In genomic region chr14:69571449-69571878, GRCh38 we compare ENCODE assay signal across 12 cellular contexts. TPM values are rescaled to one million over a fixed set of nuclear protein-coding genes. Genes with fewer than 3 reads are reported as not detected.
DNase-seq lines count a peak whose midpoint lies in the region; ATAC-seq, FAIRE-seq and TF ChIP-seq lines count a peak whose summit lies in the region.
"Had no signal": no experiment of that assay in that cellular context is flagged by ENCODE, and none has a peak within 500 bp of the region (broad histone marks: within the 10 kb centered on the region; RNA-seq: fewer than 3 reads in every experiment).

No MANE protein-coding gene starts in this region.

- H3K9me3 Mint-ChIP-seq in naive thymus-derived CD4-positive, alpha-beta T cell: peaks cover 0 to 1% (median 0%) of the 10 kb centered on the region in 11 donors
- H3K9me3 Mint-ChIP-seq: neural crest cell had no signal

- H3K79me2 ChIP-seq in keratinocyte (ENCODE audit: control insufficient read depth, insufficient read depth, low read length): no peaks in the 10 kb centered on the region

- DNase-seq in keratinocyte (ENCODE audit: low read depth, low spot score) (no peak), inferior parietal cortex (ENCODE audit: extremely low spot score) (no peak), T1000 (lab: John Stamatoyannopoulos, UW) (no peak)
- no peak for DNase-seq in naive thymus-derived CD4-positive, alpha-beta T cell
- DNase-seq: NCI-H2107, RPMI8226 had no signal

- no peaks in the 10 kb centered on the region for H4K20me1 ChIP-seq in keratinocyte (ENCODE audit: control insufficient read depth, extremely low read depth, insufficient read depth, low read length)

- CTCF ChIA-PET in naive thymus-derived CD4-positive, alpha-beta T cell (lab: Charles Lee): no interaction called here

- H3K36me3 Mint-ChIP-seq in naive thymus-derived CD4-positive, alpha-beta T cell: no peaks in the 10 kb centered on the region

- H3K4me3 Mint-ChIP-seq in naive thymus-derived CD4-positive, alpha-beta T cell: peak overlapping the region in 5 of 10 donors; percentile 16 to 84 (median 35)

- intact Hi-C loops in naive thymus-derived CD4-positive, alpha-beta T cell (cut with micrococcal nuclease): loop anchor here in 1 of 2 donors (5.0 kb wide), 1 partner anchor 309 kb away; the partner anchor contains the start of gene GALNT16

- TF ChIP-seq CTCF in VCaP (conservative IDR thresholded peaks at IDR 0.05) (no peak), keratinocyte (optimal IDR thresholded peaks at IDR 0.05 in 1 of 3, IDR thresholded peaks at IDR 0.05 in 1 of 3, conservative IDR thresholded peaks at IDR 0.05 in 1 of 3; ENCODE audit: extremely low read depth in 1 of 3, insufficient read depth in 2 of 3, low read length in 3 of 3) (no peak)

- H3K9ac ChIP-seq in ES-I3 (ENCODE audit: low read depth, low read length) (peak overlapping the region; percentile 43), keratinocyte (ENCODE audit: control insufficient read depth, extremely low read depth, insufficient read depth, low read length) (no peak overlapping the region), stomach smooth muscle (ENCODE audit: low read length in 2 of 2) (no peak overlapping the region)

- H3K9me3 ChIP-seq in ES-I3 (ENCODE audit: control insufficient read depth, insufficient read depth, low read length): peaks cover 6% of the 10 kb centered on the region
- H3K9me3 ChIP-seq in keratinocyte (ENCODE audit: control insufficient read depth, low read depth, low read length): no peaks in the 10 kb centered on the region
- no peaks in the 10 kb centered on the region for H3K9me3 ChIP-seq in stomach smooth muscle (ENCODE audit: control insufficient read depth in 2 of 2, low read length in 2 of 2)
- no peaks in the 10 kb centered on the region for H3K9me3 ChIP-seq in naive thymus-derived CD4-positive, alpha-beta T cell (ENCODE audit: control insufficient read depth in 2 of 3, low read length in 3 of 3)

- H3K4me1 ChIP-seq in ES-I3 (ENCODE audit: insufficient read depth, low read length) (no peaks in the 10 kb centered on the region), keratinocyte (ENCODE audit: control insufficient read depth, extremely low read depth, insufficient read depth, low read length) (peaks cover 8% of the 10 kb centered on the region), stomach smooth muscle (ENCODE audit: control insufficient read depth, insufficient read depth, low read length) (peaks cover 34% of the 10 kb centered on the region)
- H3K4me1 ChIP-seq in naive thymus-derived CD4-positive, alpha-beta T cell (ENCODE audit: control insufficient read depth in 2 of 2, insufficient read depth in 2 of 2, low read length in 2 of 2): peaks cover 9 to 16% of the 10 kb centered on the region in 2 donors

- H3K4me1 Mint-ChIP-seq in naive thymus-derived CD4-positive, alpha-beta T cell: peaks cover 5 to 15% (median 12%) of the 10 kb centered on the region in 7 donors

- no peaks in the 10 kb centered on the region for H3K9me1 ChIP-seq in keratinocyte (ENCODE audit: control insufficient read depth, extremely low read depth, insufficient read depth, low read length)

- H3K27me3 ChIP-seq in keratinocyte (ENCODE audit: control insufficient read depth, extremely low read depth, insufficient read depth, low read length) (peaks cover 77% of the 10 kb centered on the region), stomach smooth muscle (ENCODE audit: control insufficient read depth in 1 of 2, insufficient read depth in 2 of 2, low read length in 2 of 2) (peaks cover 59 to 79% of the 10 kb centered on the region in 2 donors)
- H3K27me3 ChIP-seq in naive thymus-derived CD4-positive, alpha-beta T cell (ENCODE audit: control insufficient read depth in 2 of 2, insufficient read depth in 2 of 2, low read length in 2 of 2): peaks cover 0 to 6% of the 10 kb centered on the region in 2 donors

- peaks cover 65 to 84% (median 68%) of the 10 kb centered on the region in 5 donors for H3K27me3 Mint-ChIP-seq in naive thymus-derived CD4-positive, alpha-beta T cell

- FAIRE-seq in keratinocyte (lab: Jason Lieb, UNC): no peak
- FAIRE-seq: K562 had no signal

- no peak overlapping the region for H2AFZ ChIP-seq in keratinocyte (ENCODE audit: control insufficient read depth, low read length)

- POLR2A ChIA-PET in naive thymus-derived CD4-positive, alpha-beta T cell (lab: Charles Lee): no interaction called here

- H3K36me3 ChIP-seq in ES-I3 (ENCODE audit: insufficient read depth, low read length) (no peaks in the 10 kb centered on the region), keratinocyte (ENCODE audit: control insufficient read depth in 2 of 2, extremely low read depth in 1 of 2, insufficient read depth in 2 of 2, low read length in 2 of 2) (no peaks in the 10 kb centered on the region), stomach smooth muscle (ENCODE audit: control insufficient read depth in 2 of 2, insufficient read depth in 2 of 2, low read length in 2 of 2) (no peaks in the 10 kb centered on the region)
- no peaks in the 10 kb centered on the region for H3K36me3 ChIP-seq in naive thymus-derived CD4-positive, alpha-beta T cell (ENCODE audit: control insufficient read depth in 2 of 3, insufficient read depth in 3 of 3, low read length in 3 of 3)

- peak overlapping the region; percentile 69 for H3K27ac ChIP-seq in VCaP
- H3K27ac ChIP-seq in keratinocyte (ENCODE audit: control insufficient read depth, insufficient read depth, low read length): no peak overlapping the region
- no peak overlapping the region for H3K27ac ChIP-seq in stomach smooth muscle (ENCODE audit: low read length)
- no peak overlapping the region for H3K27ac ChIP-seq in naive thymus-derived CD4-positive, alpha-beta T cell (ENCODE audit: low read depth, low read length)

- H3K4me3 ChIP-seq in keratinocyte (ENCODE audit: control insufficient read depth in 2 of 3, extremely low read depth in 1 of 3, insufficient read depth in 2 of 3, low read depth in 1 of 3, low read length in 3 of 3) (peak overlapping the region in 1 of 3 experiments; percentile 22), stomach smooth muscle (ENCODE audit: low read length in 2 of 2) (peak overlapping the region; percentile 44 to 67)
- no peak overlapping the region for H3K4me3 ChIP-seq in naive thymus-derived CD4-positive, alpha-beta T cell (ENCODE audit: low read length)
- H3K4me3 ChIP-seq: K562 had no signal

- H3K27ac Mint-ChIP-seq in naive thymus-derived CD4-positive, alpha-beta T cell: no peak overlapping the region

- dilution Hi-C loops in keratinocyte (cut with MboI; ENCODE audit: extremely low pct_ligation_motif_present, low sequenced_read_pairs): no loop called here

- no peak for ATAC-seq in naive thymus-derived CD4-positive, alpha-beta T cell

- peak overlapping the region; percentile 71 for H3K4me2 ChIP-seq in keratinocyte (ENCODE audit: control insufficient read depth, extremely low read depth, insufficient read depth, low read depth, low read length)

RNA-seq across cellular contexts. Expression of gene CCDC177, which starts 3.2 kb away (rescaled TPM):
- polyA plus RNA-seq in keratinocyte: not detected in 3 replicates
- polyA plus RNA-seq in keratinocyte (2011; ENCODE audit: low read depth): not detected
- polyA plus RNA-seq in keratinocyte (2011; cell fraction: cytosol; rRNA removed): not detected in 2 replicates
- polyA plus RNA-seq in keratinocyte (2011; cell fraction: nucleus; rRNA removed): not detected in 2 replicates
- polyA plus RNA-seq in keratinocyte (2012; ENCODE audit: low replicate concordance): 0.03 TPM in 1 of 2 replicates, not detected in the other
- not detected in 3 replicates for polyA minus RNA-seq in keratinocyte
- polyA minus RNA-seq in keratinocyte (2011; cell fraction: cytosol; rRNA and poly(A)+ RNA removed): not detected
- polyA minus RNA-seq in keratinocyte (2011; cell fraction: nucleus; rRNA and poly(A)+ RNA removed): not detected in 2 replicates
- total RNA-seq in naive thymus-derived CD4-positive, alpha-beta T cell: not detected
- not detected for polyA plus RNA-seq in naive thymus-derived CD4-positive, alpha-beta T cell
- total RNA-seq: dermis microvascular lymphatic vessel endothelial cell, K562 had no signal
- polyA plus RNA-seq: K562 had no signal

RNA-seq across cellular contexts. Expression of gene SUSD6, which starts 39.9 kb away (rescaled TPM):
- 10.5 to 12.8 TPM (median 12.0 TPM) in 3 replicates for polyA plus RNA-seq in keratinocyte
- polyA plus RNA-seq in keratinocyte (2011; ENCODE audit: low read depth): 9.1 TPM
- polyA plus RNA-seq in keratinocyte (2011; cell fraction: cytosol; rRNA removed): 4.2 and 5.2 TPM in 2 replicates
- 42.5 and 45.1 TPM in 2 replicates for polyA plus RNA-seq in keratinocyte (2011; cell fraction: nucleus; rRNA removed)
- polyA plus RNA-seq in keratinocyte (2012; ENCODE audit: low replicate concordance): 9.9 and 16.3 TPM in 2 replicates
- polyA minus RNA-seq in keratinocyte: 17.4 to 22.2 TPM (median 19.8 TPM) in 3 replicates
- 7.5 TPM for polyA minus RNA-seq in keratinocyte (2011; cell fraction: cytosol; rRNA and poly(A)+ RNA removed)
- polyA minus RNA-seq in keratinocyte (2011; cell fraction: nucleus; rRNA and poly(A)+ RNA removed): 26.7 and 33.3 TPM in 2 replicates
- total RNA-seq in naive thymus-derived CD4-positive, alpha-beta T cell: 10 to 100 TPM; 42.9 to 90.8 (median 65.0) TPM
- 1 to 10 TPM; 4.3 to 6.3 TPM for polyA plus RNA-seq in naive thymus-derived CD4-positive, alpha-beta T cell
